In the genomic region with DNA sequence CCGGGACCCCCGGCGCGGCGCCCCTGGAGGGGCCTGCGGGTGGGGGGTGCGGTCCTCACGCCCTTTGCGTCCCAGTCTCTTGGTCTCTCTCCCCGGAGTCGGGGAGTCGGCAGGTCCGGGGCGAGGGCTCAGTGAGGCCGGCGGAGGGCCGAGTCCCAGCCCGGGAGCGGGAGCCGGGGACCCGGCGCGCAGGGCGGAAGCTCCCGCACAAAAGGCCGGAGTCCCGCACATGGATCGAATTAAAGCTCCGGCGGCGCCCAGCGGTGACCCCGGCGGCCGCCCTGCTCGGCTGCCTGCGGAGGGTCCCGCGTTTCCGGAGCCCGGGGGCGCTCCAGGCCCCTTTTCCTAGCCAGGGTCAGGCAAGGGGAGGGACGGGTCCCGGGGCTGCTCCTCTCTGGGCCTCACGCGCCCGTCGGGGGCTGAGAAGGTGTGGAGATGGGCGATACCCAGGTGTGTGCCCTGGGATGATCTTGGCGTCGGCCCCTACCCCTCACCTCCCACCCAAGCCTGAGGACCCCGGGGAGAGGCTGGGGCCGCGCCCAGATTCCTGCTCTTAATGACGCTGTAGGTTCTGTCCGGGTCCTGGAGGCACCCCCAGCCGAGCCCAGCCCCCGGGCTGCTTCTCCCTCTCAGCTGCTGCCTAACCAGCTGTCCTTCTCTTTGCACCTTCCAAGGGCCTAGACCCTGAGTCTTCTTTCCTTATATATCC, we compare ENCODE assay signal across 8 cellular contexts. TPM values are rescaled to one million over a fixed set of nuclear protein-coding genes. Genes with fewer than 3 reads are reported as not detected.
DNase-seq lines count a peak whose midpoint lies in the region; ATAC-seq, FAIRE-seq and TF ChIP-seq lines count a peak whose summit lies in the region.

No MANE protein-coding gene starts in this region.

- no peaks in the 10 kb centered on the region for H3K9me3 Mint-ChIP-seq in chondrocyte (ENCODE audit: low read depth)

- peaks cover 13% of the 10 kb centered on the region for H3K36me3 Mint-ChIP-seq in chondrocyte (ENCODE audit: low read depth)

- H3K4me3 ChIP-seq in HepG2 (replicated peaks in 1 of 3; ENCODE audit: insufficient read depth in 1 of 3, low read depth in 2 of 3, low read length in 3 of 3) (peak overlapping the region; percentile 65 to 82 (median 74)), thyroid gland (replicated peaks in 1 of 3) (peak overlapping the region in 2 of 3 donors; percentile 68 to 75)

- intact Hi-C loops in HepG2 (cut with micrococcal nuclease; ENCODE audit: unreplicated experiment) (no loop called here), thyroid gland (cut with DNase I) (no loop called here)

- H3K36me3 ChIP-seq in HepG2 (replicated peaks in 1 of 2; ENCODE audit: control insufficient read depth in 1 of 2, insufficient read depth in 2 of 2, low read length in 2 of 2) = no peaks in the 10 kb centered on the region
- no peaks in the 10 kb centered on the region for H3K36me3 ChIP-seq in thyroid gland

- FAIRE-seq in HepG2 (lab: Jason Lieb, UNC) = no peak

- H3K4me3 Mint-ChIP-seq in chondrocyte (ENCODE audit: unreplicated experiment) = peak overlapping the region; percentile 92

- peak; percentile 15 for DNase-seq in NCI-H146 (lab: John Stamatoyannopoulos, UW)
- DNase-seq in NCI-H146 treated with DMSO at 0.1 percent for 48 hours (lab: John Stamatoyannopoulos, UW; ENCODE audit: unreplicated experiment) = no peak
- DNase-seq in chondrocyte (ENCODE audit: low spot score) = no peak
- no peak for DNase-seq in HepG2 (ENCODE audit: low spot score)
- no peak for DNase-seq in thyroid gland
- no peak for DNase-seq in GM19238 (ENCODE audit: insufficient read length, low spot score)

- H3K4me1 ChIP-seq in HepG2 (ENCODE audit: insufficient read depth, low read length) (peaks cover 61% of the 10 kb centered on the region), thyroid gland (peaks cover 9 to 38% of the 10 kb centered on the region in 2 donors)

- POLR2A ChIA-PET in HepG2 (lab: Yijun Ruan, JAX) = no interaction called here

- H3K27ac ChIP-seq in HepG2 (ENCODE audit: extremely low read length, insufficient read depth, low read length) (no peak overlapping the region), thyroid gland (peak overlapping the region in 2 of 3 donors; percentile 61 to 66)

- peak overlapping the region; percentile 72 for H3K9ac ChIP-seq in HepG2 (ENCODE audit: insufficient read depth, low read depth, low read length)

- H2AFZ ChIP-seq in HepG2 (ENCODE audit: low read length) = no peak overlapping the region

- no peaks in the 10 kb centered on the region for H3K27me3 Mint-ChIP-seq in chondrocyte (ENCODE audit: low read depth)

- TF ChIP-seq EP300 in HepG2 (IDR thresholded peaks at IDR 0.05; ENCODE audit: low read depth in 2 of 2, low read length in 2 of 2) (no peak), HepG2 (CRISPR knock-in tag; IDR thresholded peaks at IDR 0.05; ENCODE audit: borderline replicate concordance) (no peak)

- ATAC-seq in HepG2 (peak; percentile 33), HG03432 (IDR thresholded peaks at IDR 0.05; ENCODE audit: unreplicated experiment) (no peak), GM21367 (IDR thresholded peaks at IDR 0.05; ENCODE audit: unreplicated experiment) (no peak)

- TF ChIP-seq POLR2A in HepG2 (IDR thresholded peaks at IDR 0.05; ENCODE audit: insufficient read depth in 1 of 2, low read depth in 2 of 2, low read length in 2 of 2) = no peak
- TF ChIP-seq POLR2A in thyroid gland (IDR thresholded peaks at IDR 0.05) = no peak

- H3K9me3 ChIP-seq in HepG2 (ENCODE audit: low read length) (no peaks in the 10 kb centered on the region), thyroid gland (no peaks in the 10 kb centered on the region)

- H3K79me2 ChIP-seq in HepG2 (ENCODE audit: insufficient read depth, low read length) = peaks cover 2% of the 10 kb centered on the region

- no peak for TF ChIP-seq RAD21 in HepG2 (CRISPR knock-in tag; IDR thresholded peaks at IDR 0.05)

- CTCF ChIA-PET in HepG2 (lab: Yijun Ruan, JAX; ENCODE audit: low intra/inter-chr PET ratio, low total read pairs) = no interaction called here

- H3K27me3 ChIP-seq in HepG2 (ENCODE audit: control insufficient read depth in 1 of 2, insufficient read depth in 2 of 2, low read length in 2 of 2) (peaks cover 0 to 12% of the 10 kb centered on the region in 2 experiments; a peak in 2 of 5 replicates), thyroid gland (no peaks in the 10 kb centered on the region)

- no peaks in the 10 kb centered on the region for H4K20me1 ChIP-seq in HepG2 (ENCODE audit: insufficient read depth, low read length)

- peak; percentile 11 for TF ChIP-seq CTCF in chondrocyte (IDR thresholded peaks at IDR 0.05)
- TF ChIP-seq CTCF in HepG2 (CRISPR knock-in tag; IDR thresholded peaks at IDR 0.05) = peak; percentile 12; the same call in 1 of the 2 replicates
- no peak for TF ChIP-seq CTCF in thyroid gland (IDR thresholded peaks at IDR 0.05)

- in situ Hi-C loops in HepG2 (cut with HindIII; ENCODE audit: extremely low pct_ligation_motif_present, low pct_unique_long_range_greater_than_20kb) = no loop called here

- peak overlapping the region; percentile 90 for H3K4me2 ChIP-seq in HepG2 (ENCODE audit: low read depth, low read length)

- peak overlapping the region; percentile 95 for H3K27ac Mint-ChIP-seq in chondrocyte (ENCODE audit: unreplicated experiment)

- WGBS in HepG2 (ENCODE audit: low lambda C conversion rate) = 3% methylated on average over 14 of the region's 58 CpGs
- WGBS in thyroid gland, 2 donors = 4 to 19% methylated on average over 6 to 16 of the region's 58 CpGs

- H3K4me1 Mint-ChIP-seq in chondrocyte (ENCODE audit: low read depth) = peaks cover 61% of the 10 kb centered on the region

- BruUV-seq in HepG2 (replicated peaks; lab: Mats Ljungman, UMichigan) = no TSS peak

RNA-seq across cellular contexts. Expression of a gene that starts 0.5 kb away (rescaled TPM):
- total RNA-seq in chondrocyte (191 to 492 TPM (median 490 TPM) in 3 replicates), HepG2 (2016; rRNA removed; fragmentation: Illumina TruSeq; extraction: Trizol) (9.2 and 10.6 TPM in 2 replicates), thyroid gland (10 to 100 TPM; 11.4 to 28.0 (median 25.9) TPM)
- total RNA-seq in HepG2 (2016; cell fraction: cytosol; rRNA removed; fragmentation: Illumina TruSeq; extraction: Trizol; ENCODE audit: low read depth) = 2.3 and 2.6 TPM in 2 replicates
- total RNA-seq in HepG2 (2016; cell fraction: insoluble cytoplasmic fraction; rRNA removed; fragmentation: Illumina TruSeq; extraction: Trizol) = 9.3 and 10.5 TPM in 2 replicates
- 7.4 and 8.7 TPM in 2 replicates for total RNA-seq in HepG2 (2016; cell fraction: membrane; rRNA removed; fragmentation: Illumina TruSeq; extraction: Trizol)
- 4.4 and 5.9 TPM in 2 replicates for total RNA-seq in HepG2 (2016; cell fraction: nucleus; rRNA removed; fragmentation: Illumina TruSeq; extraction: Trizol)
- polyA plus RNA-seq in HepG2 (2011; rRNA removed) = 23.0 and 24.6 TPM in 2 replicates
- polyA plus RNA-seq in HepG2 (2011; cell fraction: cytosol; rRNA removed) = 15.7 and 22.9 TPM in 2 replicates
- 22.7 and 27.5 TPM in 2 replicates for polyA plus RNA-seq in HepG2 (2011; cell fraction: nucleus; rRNA removed)
- polyA plus RNA-seq in HepG2 (2012) = 2.8 and 7.8 TPM in 2 replicates
- 2.9 and 3.0 TPM in 2 replicates for polyA plus RNA-seq in HepG2 (2016; cell fraction: cytosol; fragmentation: Illumina TruSeq; extraction: Trizol; ENCODE audit: low read depth)
- polyA plus RNA-seq in HepG2 (2016; cell fraction: insoluble cytoplasmic fraction; fragmentation: Illumina TruSeq; extraction: Trizol; ENCODE audit: low read depth) = 10.8 and 11.3 TPM in 2 replicates
- 6.2 and 6.7 TPM in 2 replicates for polyA plus RNA-seq in HepG2 (2016; cell fraction: membrane; fragmentation: Illumina TruSeq; extraction: Trizol; ENCODE audit: low read depth)
- 17.7 and 20.4 TPM in 2 replicates for polyA plus RNA-seq in HepG2 (2016; cell fraction: nucleus; fragmentation: Illumina TruSeq; extraction: Trizol; ENCODE audit: insufficient read depth, low read depth)
- polyA minus RNA-seq in HepG2 (2011; rRNA and poly(A)+ RNA removed; ENCODE audit: low replicate concordance) = 2.2 and 24.8 TPM in 2 replicates
- 12.1 and 12.4 TPM in 2 replicates for polyA minus RNA-seq in HepG2 (2011; cell fraction: cytosol; rRNA and poly(A)+ RNA removed)
- polyA minus RNA-seq in HepG2 (2011; cell fraction: nucleus; rRNA and poly(A)+ RNA removed) = 8.8 and 10.0 TPM in 2 replicates

RNA-seq across cellular contexts. Expression of a gene that starts 16.8 kb away (rescaled TPM):
- total RNA-seq in chondrocyte (not detected in 3 replicates), HepG2 (2016; rRNA removed; fragmentation: Illumina TruSeq; extraction: Trizol) (0.29 and 0.97 TPM in 2 replicates), thyroid gland (not detected)
- total RNA-seq in HepG2 (2016; cell fraction: cytosol; rRNA removed; fragmentation: Illumina TruSeq; extraction: Trizol; ENCODE audit: low read depth) = 0.71 and 0.79 TPM in 2 replicates
- total RNA-seq in HepG2 (2016; cell fraction: insoluble cytoplasmic fraction; rRNA removed; fragmentation: Illumina TruSeq; extraction: Trizol) = 0.43 and 0.58 TPM in 2 replicates
- 0.43 and 0.45 TPM in 2 replicates for total RNA-seq in HepG2 (2016; cell fraction: membrane; rRNA removed; fragmentation: Illumina TruSeq; extraction: Trizol)
- total RNA-seq in HepG2 (2016; cell fraction: nucleus; rRNA removed; fragmentation: Illumina TruSeq; extraction: Trizol) = 0.41 and 0.75 TPM in 2 replicates
- 0.24 and 0.40 TPM in 2 replicates for polyA plus RNA-seq in HepG2 (2011; rRNA removed)
- polyA plus RNA-seq in HepG2 (2011; cell fraction: cytosol; rRNA removed) = 0.28 and 0.51 TPM in 2 replicates
- 0.58 and 0.85 TPM in 2 replicates for polyA plus RNA-seq in HepG2 (2011; cell fraction: nucleus; rRNA removed)
- 0.32 and 0.44 TPM in 2 replicates for polyA plus RNA-seq in HepG2 (2012)
- polyA plus RNA-seq in HepG2 (2016; cell fraction: cytosol; fragmentation: Illumina TruSeq; extraction: Trizol; ENCODE audit: low read depth) = 0.60 and 0.79 TPM in 2 replicates
- polyA plus RNA-seq in HepG2 (2016; cell fraction: insoluble cytoplasmic fraction; fragmentation: Illumina TruSeq; extraction: Trizol; ENCODE audit: low read depth) = 0.37 and 0.50 TPM in 2 replicates
- 0.64 and 0.87 TPM in 2 replicates for polyA plus RNA-seq in HepG2 (2016; cell fraction: membrane; fragmentation: Illumina TruSeq; extraction: Trizol; ENCODE audit: low read depth)
- polyA plus RNA-seq in HepG2 (2016; cell fraction: nucleus; fragmentation: Illumina TruSeq; extraction: Trizol; ENCODE audit: insufficient read depth, low read depth) = 1.1 and 1.5 TPM in 2 replicates
- polyA minus RNA-seq in HepG2 (2011; rRNA and poly(A)+ RNA removed; ENCODE audit: low replicate concordance) = 0.92 TPM in 1 of 2 replicates, not detected in the other
- 0.44 and 0.59 TPM in 2 replicates for polyA minus RNA-seq in HepG2 (2011; cell fraction: cytosol; rRNA and poly(A)+ RNA removed)
- polyA minus RNA-seq in HepG2 (2011; cell fraction: nucleus; rRNA and poly(A)+ RNA removed) = 0.62 TPM in 1 of 2 replicates, not detected in the other

RNA-seq across cellular contexts. Expression of a gene that starts 23.0 kb away (rescaled TPM):
- 0.90 to 1.9 TPM (median 1.3 TPM) in 3 replicates for total RNA-seq in chondrocyte
- 0.13 TPM in 1 of 2 replicates, not detected in the other for total RNA-seq in HepG2 (2016; rRNA removed; fragmentation: Illumina TruSeq; extraction: Trizol)
- not detected in 2 replicates for total RNA-seq in HepG2 (2016; cell fraction: cytosol; rRNA removed; fragmentation: Illumina TruSeq; extraction: Trizol; ENCODE audit: low read depth)
- 0.13 and 0.15 TPM in 2 replicates for total RNA-seq in HepG2 (2016; cell fraction: insoluble cytoplasmic fraction; rRNA removed; fragmentation: Illumina TruSeq; extraction: Trizol)
- 0.09 TPM in 1 of 2 replicates, not detected in the other for total RNA-seq in HepG2 (2016; cell fraction: membrane; rRNA removed; fragmentation: Illumina TruSeq; extraction: Trizol)
- 0.41 TPM in 1 of 2 replicates, not detected in the other for total RNA-seq in HepG2 (2016; cell fraction: nucleus; rRNA removed; fragmentation: Illumina TruSeq; extraction: Trizol)
- 0.18 TPM in 2 replicates for polyA plus RNA-seq in HepG2 (2011; rRNA removed)
- polyA plus RNA-seq in HepG2 (2011; cell fraction: cytosol; rRNA removed) = 0.12 and 0.16 TPM in 2 replicates
- polyA plus RNA-seq in HepG2 (2011; cell fraction: nucleus; rRNA removed) = 0.33 and 0.35 TPM in 2 replicates
- 0.07 TPM in 1 of 2 replicates, not detected in the other for polyA plus RNA-seq in HepG2 (2012)
- polyA plus RNA-seq in HepG2 (2016; cell fraction: cytosol; fragmentation: Illumina TruSeq; extraction: Trizol; ENCODE audit: low read depth) = not detected in 2 replicates
- 0.10 TPM in 1 of 2 replicates, not detected in the other for polyA plus RNA-seq in HepG2 (2016; cell fraction: insoluble cytoplasmic fraction; fragmentation: Illumina TruSeq; extraction: Trizol; ENCODE audit: low read depth)
- polyA plus RNA-seq in HepG2 (2016; cell fraction: membrane; fragmentation: Illumina TruSeq; extraction: Trizol; ENCODE audit: low read depth) = 0.08 TPM in 1 of 2 replicates, not detected in the other
- polyA plus RNA-seq in HepG2 (2016; cell fraction: nucleus; fragmentation: Illumina TruSeq; extraction: Trizol; ENCODE audit: insufficient read depth, low read depth) = 0.15 and 0.21 TPM in 2 replicates
- 0.04 and 0.42 TPM in 2 replicates for polyA minus RNA-seq in HepG2 (2011; rRNA and poly(A)+ RNA removed; ENCODE audit: low replicate concordance)
- not detected in 2 replicates for polyA minus RNA-seq in HepG2 (2011; cell fraction: cytosol; rRNA and poly(A)+ RNA removed)
- 0.12 TPM in 1 of 2 replicates, not detected in the other for polyA minus RNA-seq in HepG2 (2011; cell fraction: nucleus; rRNA and poly(A)+ RNA removed)
- 1 to 10 TPM in 3 of 4 donors, under 1 TPM in 1; 0.98 to 2.6 (median 2.0) TPM for total RNA-seq in thyroid gland

RNA-seq across cellular contexts. Expression of a gene that starts 48.3 kb away (rescaled TPM):
- 1.3 to 1.5 TPM (median 1.3 TPM) in 3 replicates for total RNA-seq in chondrocyte
- total RNA-seq in HepG2 (2016; rRNA removed; fragmentation: Illumina TruSeq; extraction: Trizol) = 2.3 and 4.0 TPM in 2 replicates
- 1.3 and 1.6 TPM in 2 replicates for total RNA-seq in HepG2 (2016; cell fraction: cytosol; rRNA removed; fragmentation: Illumina TruSeq; extraction: Trizol; ENCODE audit: low read depth)
- 2.3 and 4.1 TPM in 2 replicates for total RNA-seq in HepG2 (2016; cell fraction: insoluble cytoplasmic fraction; rRNA removed; fragmentation: Illumina TruSeq; extraction: Trizol)
- 3.6 and 3.8 TPM in 2 replicates for total RNA-seq in HepG2 (2016; cell fraction: membrane; rRNA removed; fragmentation: Illumina TruSeq; extraction: Trizol)
- total RNA-seq in HepG2 (2016; cell fraction: nucleus; rRNA removed; fragmentation: Illumina TruSeq; extraction: Trizol) = 0.72 and 0.87 TPM in 2 replicates
- 1.4 and 1.8 TPM in 2 replicates for polyA plus RNA-seq in HepG2 (2011; rRNA removed)
- 1.3 and 2.6 TPM in 2 replicates for polyA plus RNA-seq in HepG2 (2011; cell fraction: cytosol; rRNA removed)
- 0.59 and 1.3 TPM in 2 replicates for polyA plus RNA-seq in HepG2 (2011; cell fraction: nucleus; rRNA removed)
- 4.4 and 15.0 TPM in 2 replicates for polyA plus RNA-seq in HepG2 (2012)
- 3.5 and 3.9 TPM in 2 replicates for polyA plus RNA-seq in HepG2 (2016; cell fraction: cytosol; fragmentation: Illumina TruSeq; extraction: Trizol; ENCODE audit: low read depth)
- 6.0 and 6.8 TPM in 2 replicates for polyA plus RNA-seq in HepG2 (2016; cell fraction: insoluble cytoplasmic fraction; fragmentation: Illumina TruSeq; extraction: Trizol; ENCODE audit: low read depth)
- polyA plus RNA-seq in HepG2 (2016; cell fraction: membrane; fragmentation: Illumina TruSeq; extraction: Trizol; ENCODE audit: low read depth) = 4.5 and 5.2 TPM in 2 replicates
- 1.8 and 2.2 TPM in 2 replicates for polyA plus RNA-seq in HepG2 (2016; cell fraction: nucleus; fragmentation: Illumina TruSeq; extraction: Trizol; ENCODE audit: insufficient read depth, low read depth)
- 1.2 TPM in 1 of 2 replicates, not detected in the other for polyA minus RNA-seq in HepG2 (2011; rRNA and poly(A)+ RNA removed; ENCODE audit: low replicate concordance)
- polyA minus RNA-seq in HepG2 (2011; cell fraction: cytosol; rRNA and poly(A)+ RNA removed) = 2.5 and 2.8 TPM in 2 replicates
- polyA minus RNA-seq in HepG2 (2011; cell fraction: nucleus; rRNA and poly(A)+ RNA removed) = 0.64 and 0.87 TPM in 2 replicates
- 1 to 10 TPM in 2 of 4 donors, under 1 TPM in 2; 0.81 to 1.3 (median 1.00) TPM for total RNA-seq in thyroid gland

Comparison
In these comparisons a context has a peak if more than half of its experiments do, and no peak if none do; other contexts are left out.
1. CTCF ChIP-seq: peak in chondrocyte (single experiment) and HepG2 (single experiment); none in thyroid gland (0 of 6).